In the genomic region with DNA sequence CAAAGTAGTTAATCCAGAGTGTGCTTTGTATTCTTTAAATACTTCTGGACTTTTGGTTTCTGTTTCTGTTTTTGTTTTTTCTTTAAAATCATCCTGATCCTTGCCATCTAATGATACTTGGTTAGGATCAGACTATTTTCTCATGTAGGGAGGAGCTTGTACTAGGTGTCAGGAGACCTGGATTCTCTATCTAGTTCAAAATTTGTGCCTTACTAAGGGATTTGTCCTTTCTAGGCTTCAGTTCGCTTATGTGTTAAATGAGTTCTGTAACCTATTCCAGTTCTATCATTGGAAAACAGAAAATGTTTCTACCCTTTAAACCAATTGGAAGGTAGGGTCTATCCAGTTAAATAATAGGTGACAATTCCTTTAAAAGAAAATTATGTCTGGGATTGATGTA, we compare ENCODE assay signal across 12 cellular contexts. TPM values are rescaled to one million over a fixed set of nuclear protein-coding genes. Genes with fewer than 3 reads are reported as not detected.
DNase-seq lines count a peak whose midpoint lies in the region; ATAC-seq, FAIRE-seq and TF ChIP-seq lines count a peak whose summit lies in the region.
"Had no signal": no experiment of that assay in that cellular context is flagged by ENCODE, and none has a peak within 500 bp of the region (broad histone marks: within the 10 kb centered on the region; RNA-seq: fewer than 3 reads in every experiment).

No MANE protein-coding gene starts in this region.

- TF ChIP-seq CTCF in Panc1 (IDR thresholded peaks at IDR 0.05) (no peak), left lung (IDR thresholded peaks at IDR 0.05) (no peak), GM10266 (IDR thresholded peaks at IDR 0.05; ENCODE audit: control insufficient read depth, insufficient read depth, low read depth, missing control alignments) (no peak), GM13976 (IDR thresholded peaks at IDR 0.05; ENCODE audit: borderline replicate concordance, control extremely low read depth, extremely low read depth, insufficient read depth, missing control alignments) (no peak)

- POLR2A ChIA-PET in Panc1 (lab: Charles Lee): no interaction called here

- H3K4me3 ChIP-seq in Panc1 (ENCODE audit: low read depth in 2 of 2, low read length in 2 of 2) (peak overlapping the region in 1 of 2 experiments; percentile 3; a peak in 1 of 4 replicates), left lung (peak overlapping the region in 1 of 2 donors; percentile 6), subcutaneous abdominal adipose tissue (ENCODE audit: low read depth in 1 of 5, low read length in 5 of 5) (peak overlapping the region in 3 of 5 donors; percentile 46 to 64 (median 50))

- H3K36me3 ChIP-seq in Panc1 (ENCODE audit: control insufficient read depth, insufficient read depth, low read length) (no peaks in the 10 kb centered on the region; the same call in 1 of the 2 replicates), left lung (no peaks in the 10 kb centered on the region), subcutaneous abdominal adipose tissue (ENCODE audit: control insufficient read depth in 5 of 5, insufficient read depth in 5 of 5, low read length in 5 of 5) (no peaks in the 10 kb centered on the region)
- H3K36me3 ChIP-seq: neutrophil had no signal

- H3K4me1 ChIP-seq in Panc1 (ENCODE audit: control insufficient read depth, insufficient read depth, low read length): peaks cover 34% of the 10 kb centered on the region
- peaks cover 0 to 51% of the 10 kb centered on the region in 2 donors for H3K4me1 ChIP-seq in left lung
- H3K4me1 ChIP-seq in subcutaneous abdominal adipose tissue (ENCODE audit: control insufficient read depth in 5 of 5, insufficient read depth in 5 of 5, low read length in 5 of 5): peaks cover 0 to 57% (median 35%) of the 10 kb centered on the region in 5 donors

- H3K9ac ChIP-seq in subcutaneous abdominal adipose tissue (ENCODE audit: low read length in 5 of 5): peak overlapping the region in 3 of 5 donors; percentile 31 to 71 (median 57)

- DNase-seq in GM18507 (ENCODE audit: extremely low spot score, insufficient read length, low read depth) (no peak), Panc1 (ENCODE audit: low read depth, low spot score) (no peak), left lung (no peak), NCI-H446 (lab: John Stamatoyannopoulos, UW) (no peak), cerebellar cortex (ENCODE audit: low spot score) (no peak), GM10266 (ENCODE audit: extremely low spot score) (no peak), GM13976 (ENCODE audit: low spot score) (no peak)
- DNase-seq: NCI-H1930, trophoblast cell had no signal

- H3K9me3 ChIP-seq in Panc1 (ENCODE audit: control insufficient read depth, insufficient read depth, low read depth, low read length) (no peaks in the 10 kb centered on the region), left lung (no peaks in the 10 kb centered on the region), subcutaneous abdominal adipose tissue (ENCODE audit: control insufficient read depth in 5 of 5, low read length in 5 of 5) (no peaks in the 10 kb centered on the region)
- H3K9me3 ChIP-seq: neutrophil had no signal

- H3K27ac ChIP-seq in Panc1 (ENCODE audit: low read length) (peak overlapping the region; percentile 57; the same call in 1 of the 2 replicates), left lung (peak overlapping the region; percentile 28 to 69), subcutaneous abdominal adipose tissue (ENCODE audit: low read depth, low read length) (peak overlapping the region; percentile 85)
- H3K27ac ChIP-seq: neutrophil had no signal

- CTCF ChIA-PET in Panc1 (lab: Charles Lee): no interaction called here

- ATAC-seq in Panc1 (no peak), left lung (no peak)

- in situ Hi-C loops in Panc1 (cut with HindIII; ENCODE audit: low pct_unique_long_range_greater_than_20kb, low sequenced_read_pairs): no loop called here
- in situ Hi-C loops in GM13976 (cut with MboI; ENCODE audit: low sequenced_read_pairs, unreplicated experiment): loop anchor here (10.0 to 25.0 kb wide), 3 partner anchors 179 to 851 kb away; no protein-coding TSS in a partner anchor

- H3K27me3 ChIP-seq in Panc1 (ENCODE audit: control insufficient read depth, insufficient read depth, low read length) (no peaks in the 10 kb centered on the region), left lung (peaks cover 0 to 15% of the 10 kb centered on the region in 2 donors), subcutaneous abdominal adipose tissue (ENCODE audit: control insufficient read depth in 5 of 5, insufficient read depth in 4 of 5, low read length in 5 of 5) (no peaks in the 10 kb centered on the region)

- BruUV-seq in Panc1 (replicated peaks; lab: Mats Ljungman, UMichigan): no TSS peak

- FAIRE-seq in GM18507 (lab: Jason Lieb, UNC): peak; percentile 9
- FAIRE-seq: TTC549 had no signal

- intact Hi-C loops in Panc1 (cut with micrococcal nuclease; ENCODE audit: unreplicated experiment) (loop anchor here (10.0 kb wide), 1 partner anchor 1379 kb away; no protein-coding TSS in a partner anchor), left lung (cut with DNase I) (loop anchor here in 1 of 2 donors (10.0 kb wide), 1 partner anchor 151 kb away; no protein-coding TSS in a partner anchor)

RNA-seq across cellular contexts. Expression of a gene that starts 3.3 kb away (rescaled TPM):
- total RNA-seq in Panc1 (2021; ENCODE audit: unreplicated experiment): 9.9 TPM
- 6.6 TPM for polyA plus RNA-seq in Panc1 (2012; ENCODE audit: insufficient read length)
- 10 to 100 TPM; 45.7 to 46.1 TPM for total RNA-seq in left lung
